Comparison of ENCODE assay signal across 8 cellular contexts in the genomic region with DNA sequence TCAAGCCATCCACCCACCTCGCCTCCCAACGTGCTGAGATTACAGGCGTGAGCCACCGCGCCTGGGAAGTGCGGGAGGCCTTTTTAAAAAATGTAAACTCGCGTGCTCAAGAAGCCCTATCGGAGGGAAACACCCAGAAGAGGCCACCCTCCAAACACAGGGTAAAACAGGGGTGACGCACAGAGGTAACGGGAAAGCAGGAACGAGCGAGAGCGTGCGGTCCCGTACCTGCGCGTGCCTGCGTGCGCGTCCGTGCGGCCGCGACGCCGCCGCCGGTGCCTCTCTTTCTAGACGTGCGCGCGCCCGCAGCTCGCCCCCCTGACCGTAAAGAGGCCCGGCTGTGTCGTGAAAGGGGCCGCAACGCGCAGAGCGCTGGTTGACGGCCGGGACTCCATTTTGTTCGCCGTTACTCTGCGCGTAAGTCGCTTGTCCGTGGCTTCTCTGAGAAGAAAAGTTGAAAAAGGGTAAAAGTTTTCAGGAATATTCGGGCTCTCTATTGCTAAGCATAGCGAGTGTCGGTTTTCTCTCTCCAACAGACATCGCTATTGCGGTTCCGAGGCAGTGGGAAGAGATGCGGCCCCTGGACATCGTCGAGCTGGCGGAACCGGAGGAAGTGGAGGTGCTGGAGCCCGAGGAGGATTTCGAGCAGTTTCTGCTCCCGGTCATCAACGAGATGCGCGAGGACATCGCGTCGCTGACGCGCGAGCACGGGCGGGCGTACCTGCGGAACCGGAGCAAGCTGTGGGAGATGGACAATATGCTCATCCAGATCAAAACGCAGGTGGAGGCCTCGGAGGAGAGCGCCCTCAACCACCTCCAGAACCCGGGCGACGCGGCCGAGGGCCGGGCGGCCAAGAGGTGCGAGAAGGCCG. TPM values are rescaled to one million over a fixed set of nuclear protein-coding genes. Genes with fewer than 3 reads are reported as not detected.
DNase-seq lines count a peak whose midpoint lies in the region; TF ChIP-seq lines count a peak whose summit lies in the region.

A gene (plus strand): TSS at position 394 of the 872 bp plus-strand sequence. CDS start 178 bp downstream, at position 572.

- no peak within 1 kb of the TSS for H2AFZ ChIP-seq in H9 (ENCODE audit: low read length)

- H3K27ac ChIP-seq in H9 (ENCODE audit: insufficient read length, low read depth, low read length), result peak within 1 kb of the TSS; percentile 51

- peak within 1 kb of the TSS; percentile 67 for H2BK5ac ChIP-seq in H9 (ENCODE audit: insufficient read length, low read length)

- H3K27me3 ChIP-seq in H9 (ENCODE audit: insufficient read depth, low read length) (no peaks in the 10 kb centered on the region), MG63 (no peaks in the 10 kb centered on the region)

- H3K9me3 ChIP-seq in H9 (ENCODE audit: control insufficient read depth, low read depth, low read length), result no peaks in the 10 kb centered on the region
- H3K9me3 ChIP-seq in MG63, result no peaks in the 10 kb centered on the region

- H3K9ac ChIP-seq in H9 (ENCODE audit: extremely low read depth, insufficient read length, low read length), result peak within 1 kb of the TSS; percentile 95

- TF ChIP-seq CTCF in H9 (conservative IDR thresholded peaks at IDR 0.05) (no peak), nephron progenitor cell (IDR thresholded peaks at IDR 0.05) (no peak)

- H3K4me2 ChIP-seq in H9 (ENCODE audit: insufficient read depth, insufficient read length, low read length), result peak within 1 kb of the TSS; percentile 95

- H4K8ac ChIP-seq in H9 (replicated peaks; ENCODE audit: insufficient read length, low read depth, low read length), result no peak within 1 kb of the TSS

- H3K27ac Mint-ChIP-seq in H9 (peak within 1 kb of the TSS; percentile 99), nephron progenitor cell (peak within 1 kb of the TSS; percentile 100)
- peak within 1 kb of the TSS; percentile 99 for H3K27ac Mint-ChIP-seq in stimulated activated naive CD8-positive, alpha-beta T cell treated with anti-CD3 and anti-CD28 coated beads, Interleukin-15, Interleukin-2, amounts not matched to agents 100 ng/mL and 50 ng/mL, for 24 hours

- H4K91ac ChIP-seq in H9 (ENCODE audit: insufficient read length, low read depth, low read length), result no peak within 1 kb of the TSS

- H3K23me2 ChIP-seq in H9 (ENCODE audit: insufficient read length, low read depth, low read length, poor library complexity, severe bottlenecking), result peaks cover 14% of the 10 kb centered on the region

- H4K20me1 ChIP-seq in H9 (ENCODE audit: control insufficient read depth, insufficient read depth, insufficient read length), result no peaks in the 10 kb centered on the region

- peaks cover 10% of the 10 kb centered on the region for H3K79me2 ChIP-seq in H9 (ENCODE audit: insufficient read depth, low read length)

- DNase-seq in ELR (ENCODE audit: low read depth), result peak; percentile 94
- DNase-seq in H9, result peak; percentile 91
- peak; percentile 91 for DNase-seq in MG63
- DNase-seq in SHP77 (lab: John Stamatoyannopoulos, UW), result peak; percentile 61 to 82
- peak; percentile 93 for DNase-seq in activated effector memory CD4-positive, alpha-beta T cell treated with Interleukin-2 at 50 U/mL for 16 hours
- DNase-seq in fibroblast of the conjunctiva (ENCODE audit: low read depth), result peak; percentile 80
- DNase-seq in nephron progenitor cell, result peak; percentile 90

- H3K4ac ChIP-seq in H9 (ENCODE audit: low read depth, low read length), result no peak within 1 kb of the TSS

- no peak within 1 kb of the TSS for H2BK20ac ChIP-seq in H9 (ENCODE audit: low read depth, low read length, poor library complexity, severe bottlenecking)

- no peak within 1 kb of the TSS for H3T11ph ChIP-seq in H9 (ENCODE audit: low read length)

- peaks cover 22 to 26% (median 25%) of the 10 kb centered on the region in 3 experiments for H3K36me3 Mint-ChIP-seq in H9 (ENCODE audit: insufficient read depth in 1 of 3, low read depth in 3 of 3)
- peaks cover 30% of the 10 kb centered on the region for H3K36me3 Mint-ChIP-seq in nephron progenitor cell (ENCODE audit: low read depth)
- peaks cover 39% of the 10 kb centered on the region for H3K36me3 Mint-ChIP-seq in stimulated activated naive CD8-positive, alpha-beta T cell treated with anti-CD3 and anti-CD28 coated beads, Interleukin-15, Interleukin-2, amounts not matched to agents 100 ng/mL and 50 ng/mL, for 24 hours (ENCODE audit: low read depth)

- H3K9me3 Mint-ChIP-seq in H9, result peaks cover 2 to 3% of the 10 kb centered on the region in 2 experiments; a peak in 1 of 5 replicates
- H3K9me3 Mint-ChIP-seq in nephron progenitor cell, result no peaks in the 10 kb centered on the region
- H3K9me3 Mint-ChIP-seq in stimulated activated naive CD8-positive, alpha-beta T cell treated with anti-CD3 and anti-CD28 coated beads, Interleukin-15, Interleukin-2, amounts not matched to agents 100 ng/mL and 50 ng/mL, for 24 hours, result no peaks in the 10 kb centered on the region

- no CpG with 5 or more reads among the region's 90 CpGs for WGBS in H9 (ENCODE audit: extremely low coverage, insufficient read length, low lambda C conversion rate)

- H2BK120ac ChIP-seq in H9 (ENCODE audit: low read depth, low read length, poor library complexity, severe bottlenecking), result no peak within 1 kb of the TSS

- H3K4me1 Mint-ChIP-seq in H9, result peaks cover 19 to 24% of the 10 kb centered on the region in 2 experiments
- peaks cover 39% of the 10 kb centered on the region for H3K4me1 Mint-ChIP-seq in nephron progenitor cell
- H3K4me1 Mint-ChIP-seq in stimulated activated naive CD8-positive, alpha-beta T cell treated with anti-CD3 and anti-CD28 coated beads, Interleukin-15, Interleukin-2, amounts not matched to agents 100 ng/mL and 50 ng/mL, for 24 hours (ENCODE audit: low read depth), result peaks cover 45% of the 10 kb centered on the region

- H3K4me3 ChIP-seq in MG63, result peak within 1 kb of the TSS; percentile 94

- H2AK5ac ChIP-seq in H9 (ENCODE audit: insufficient read length, low read length), result no peak within 1 kb of the TSS

- peak within 1 kb of the TSS; percentile 95 for H3K14ac ChIP-seq in H9 (ENCODE audit: insufficient read depth, low read length)

- H3K36me3 ChIP-seq in MG63, result peaks cover 21% of the 10 kb centered on the region

- no peak within 1 kb of the TSS for H3K56ac ChIP-seq in H9 (ENCODE audit: insufficient read length, low read depth, low read length)

- H3K79me1 ChIP-seq in H9 (ENCODE audit: insufficient read depth, low read depth, low read length, poor library complexity, severe bottlenecking), result peaks cover 8% of the 10 kb centered on the region

- H3K27me3 Mint-ChIP-seq in H9 (ENCODE audit: low read depth) (peaks cover 1% of the 10 kb centered on the region; the same call in 1 of the 2 replicates), nephron progenitor cell (ENCODE audit: low read depth, poor library complexity) (peaks cover 7% of the 10 kb centered on the region)
- H3K27me3 Mint-ChIP-seq in stimulated activated naive CD8-positive, alpha-beta T cell treated with anti-CD3 and anti-CD28 coated beads, Interleukin-15, Interleukin-2, amounts not matched to agents 100 ng/mL and 50 ng/mL, for 24 hours, result no peaks in the 10 kb centered on the region

- H3K23ac ChIP-seq in H9 (ENCODE audit: insufficient read length, low read depth, low read length), result no peak within 1 kb of the TSS

- H2BK12ac ChIP-seq in H9 (ENCODE audit: insufficient read length, low read depth, low read length), result no peak within 1 kb of the TSS

- H3K4me3 Mint-ChIP-seq in H9 (peak within 1 kb of the TSS; percentile 99 to 100), nephron progenitor cell (peak within 1 kb of the TSS; percentile 99)
- peak within 1 kb of the TSS; percentile 100 for H3K4me3 Mint-ChIP-seq in stimulated activated naive CD8-positive, alpha-beta T cell treated with anti-CD3 and anti-CD28 coated beads, Interleukin-15, Interleukin-2, amounts not matched to agents 100 ng/mL and 50 ng/mL, for 24 hours

- peak within 1 kb of the TSS; percentile 79 for H3K18ac ChIP-seq in H9 (ENCODE audit: insufficient read length, low read depth, low read length)

- H4K5ac ChIP-seq in H9 (ENCODE audit: insufficient read length, low read depth, low read length), result no peak within 1 kb of the TSS

- no peak within 1 kb of the TSS for H2BK15ac ChIP-seq in H9 (ENCODE audit: low read depth, low read length)

- H3K4me1 ChIP-seq in H9 (ENCODE audit: insufficient read depth, low read length), result no peaks in the 10 kb centered on the region

RNA-seq across cellular contexts. Expression of the gene that starts here (rescaled TPM):
- 328 and 329 TPM in 2 replicates for total RNA-seq in H9 (2021)
- total RNA-seq in MG63 (2014; rRNA removed; shearing (Covaris generic); ENCODE audit: low replicate concordance), result 155 and 175 TPM in 2 replicates

Comparison
In these comparisons a context has a peak if more than half of its experiments do, and no peak if none do; other contexts are left out.
1. Peak in every context shown above with its lines: DNase-seq, H3K4me3 ChIP-seq and H3K27ac ChIP-seq.